ENCODE assay signal across 1 cellular context in genomic region chr19:2840794-2841790, GRCh38.
TF ChIP-seq lines count a peak whose summit lies in the region.

ZNF555 (plus strand) TSS chr19:2841475; CDS start chr19:2841573, 98 bp downstream.

TF ChIP-seq in K562, 482 proteins besides CTCF, POLR2A, EP300 and RAD21 (continued from another document and continues in another):
- TF ChIP-seq RBBP5 (IDR thresholded peaks at IDR 0.05; ENCODE audit: borderline replicate concordance, insufficient read depth, low read length, poor library complexity, severe bottlenecking) (peak; percentile 85), SMC3 (conservative IDR thresholded peaks at IDR 0.05; ENCODE audit: insufficient read depth, low read depth, low read length) (no peak), ZNF253 (CRISPR knock-in tag; conservative IDR thresholded peaks at IDR 0.05) (no peak), ZBTB2 (IDR thresholded peaks at IDR 0.05) (peak; percentile 97), TAF15 (IDR thresholded peaks at IDR 0.05; ENCODE audit: low read depth, low read length) (no peak), ZNF395 (CRISPR knock-in tag; IDR thresholded peaks at IDR 0.05) (no peak), ZNF280A (IDR thresholded peaks at IDR 0.05; ENCODE audit: low read depth, partially characterized antibody) (no peak), SIN3B (IDR thresholded peaks at IDR 0.05; ENCODE audit: low read depth) (peak; percentile 65; the same call in 1 of the 2 replicates), NFATC3 (IDR thresholded peaks at IDR 0.05) (no peak), KLF6 (CRISPR knock-in tag; IDR thresholded peaks at IDR 0.05; ENCODE audit: borderline replicate concordance) (no peak), HOMEZ (CRISPR knock-in tag; IDR thresholded peaks at IDR 0.05) (no peak), SRSF1 (IDR thresholded peaks at IDR 0.05; ENCODE audit: low read depth, low read length) (peak; percentile 89; the same call in 1 of the 2 replicates), HLTF (IDR thresholded peaks at IDR 0.05) (0 out of 2 replicates have a peak, but pooled peaks have one; percentile 46), CHAMP1 (IDR thresholded peaks at IDR 0.05) (no peak), SP1 (CRISPR knock-in tag; IDR thresholded peaks at IDR 0.05) (peak; percentile 89), CBFA2T2 (conservative IDR thresholded peaks at IDR 0.05) (no peak), MCM2 (IDR thresholded peaks at IDR 0.05; ENCODE audit: low read depth) (no peak), NFRKB (IDR thresholded peaks at IDR 0.05; ENCODE audit: low read depth) (no peak), MITF (IDR thresholded peaks at IDR 0.05) (no peak), ZNF57 (CRISPR knock-in tag; IDR thresholded peaks at IDR 0.05) (no peak), EP400 (IDR thresholded peaks at IDR 0.05) (peak; percentile 83), POLR2H (tag; IDR thresholded peaks at IDR 0.05; ENCODE audit: low read depth) (no peak), JUND (IDR thresholded peaks at IDR 0.05; ENCODE audit: borderline replicate concordance, low read depth, low read length) (peak; percentile 71), JUND (tag; IDR thresholded peaks at IDR 0.05; ENCODE audit: borderline replicate concordance, low read depth, low read length) (peak; percentile 45; the same call in 1 of the 3 replicates), ATF1 (CRISPR knock-in tag; IDR thresholded peaks at IDR 0.05) (peak; percentile 54), ATF1 (tag; IDR thresholded peaks at IDR 0.05) (peak; percentile 97), THRB (CRISPR knock-in tag; conservative IDR thresholded peaks at IDR 0.05) (no peak), ETV5 (CRISPR knock-in tag; IDR thresholded peaks at IDR 0.05; ENCODE audit: low read depth) (no peak), YY1 (IDR thresholded peaks at IDR 0.05; ENCODE audit: borderline replicate concordance in 1 of 3, control insufficient read depth in 1 of 3, extremely low read depth in 1 of 3, insufficient read depth in 3 of 3, insufficient read length in 1 of 3, insufficient replicate concordance in 2 of 3, low read depth in 1 of 3, low read length in 2 of 3) (no peak), LARP7 (IDR thresholded peaks at IDR 0.05) (no peak), CHD7 (IDR thresholded peaks at IDR 0.05; ENCODE audit: low read depth, low read length) (no peak), TRIM28 (IDR thresholded peaks at IDR 0.05) (no peak)
